ENCODE assay signal across 19 cellular contexts in the genomic region with DNA sequence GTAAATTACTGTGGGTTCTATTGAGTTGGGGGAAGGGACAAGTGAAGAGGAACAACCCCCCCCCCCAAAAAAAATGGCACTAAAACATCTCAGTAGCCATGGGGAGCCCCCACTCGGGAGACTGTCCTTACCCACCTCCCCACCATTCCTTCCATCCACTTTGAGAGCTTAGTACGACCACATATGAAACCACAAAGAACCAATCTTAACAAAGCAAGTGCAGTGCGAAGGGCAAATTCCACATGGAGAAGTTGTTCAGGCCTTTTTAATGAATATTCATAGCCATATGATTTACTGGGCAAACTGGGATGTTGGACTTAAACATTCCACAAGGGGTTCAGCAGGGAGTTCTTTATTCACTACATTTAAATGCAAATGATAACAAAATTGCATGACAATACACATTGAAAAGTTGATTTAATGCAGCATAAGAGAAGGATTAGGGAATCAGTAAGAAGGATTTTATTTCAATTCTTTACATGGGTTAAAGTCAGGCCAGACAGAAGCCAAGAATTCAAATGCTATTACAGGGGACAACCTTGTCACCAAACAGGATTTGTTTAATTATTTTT. TPM values are rescaled to one million over a fixed set of nuclear protein-coding genes. Genes with fewer than 3 reads are reported as not detected.
A peak's percentile ranks its signal among the peaks of the same experiment; 100 is the strongest.
DNase-seq lines count a peak whose midpoint lies in the region; ATAC-seq and TF ChIP-seq lines count a peak whose summit lies in the region.
"Had no signal": no experiment of that assay in that cellular context is flagged by ENCODE, and none has a peak within 500 bp of the region (broad histone marks: within the 10 kb centered on the region; RNA-seq: fewer than 3 reads in every experiment).

No MANE protein-coding gene starts in this region.

- TF ChIP-seq CTCF in nephron (IDR thresholded peaks at IDR 0.05; ENCODE audit: unreplicated experiment in 3 of 3) (no peak), esophagus squamous epithelium (IDR thresholded peaks at IDR 0.05) (no peak)

- TF ChIP-seq POLR2A in esophagus squamous epithelium (IDR thresholded peaks at IDR 0.05) = no peak

- peaks cover 15% of the 10 kb centered on the region for H3K4me1 Mint-ChIP-seq in nephron
- H3K4me1 Mint-ChIP-seq in activated CD4-positive, alpha-beta T cell treated with anti-CD3 and anti-CD28 coated beads for 36 hours = no peaks in the 10 kb centered on the region
- no peaks in the 10 kb centered on the region for H3K4me1 Mint-ChIP-seq in naive thymus-derived CD4-positive, alpha-beta T cell
- H3K4me1 Mint-ChIP-seq: CD8-positive, alpha-beta memory T cell had no signal

- in situ Hi-C loops in HAP-1 (cut with MboI; ENCODE audit: low sequenced_read_pairs) = no loop called here

- H3K9me3 ChIP-seq in HAP-1 = no peaks in the 10 kb centered on the region
- no peaks in the 10 kb centered on the region for H3K9me3 ChIP-seq in SK-N-MC (ENCODE audit: low read depth, low read length)
- no peaks in the 10 kb centered on the region for H3K9me3 ChIP-seq in iPS DF 6.9 (ENCODE audit: control insufficient read depth, insufficient read depth, low read length)
- H3K9me3 ChIP-seq in esophagus squamous epithelium = no peaks in the 10 kb centered on the region
- no peaks in the 10 kb centered on the region for H3K9me3 ChIP-seq in naive thymus-derived CD4-positive, alpha-beta T cell (ENCODE audit: control insufficient read depth in 2 of 3, low read length in 3 of 3)

- peak; percentile 77 to 99 for DNase-seq in HAP-1 (ENCODE audit: low spot score in 2 of 2)
- peak; percentile 67 for DNase-seq in SK-N-MC (ENCODE audit: low read depth, low spot score)
- peak; percentile 39 for DNase-seq in iPS DF 6.9 (ENCODE audit: low read depth, low spot score)
- no peak for DNase-seq in esophagus squamous epithelium (lab: John Stamatoyannopoulos, UW)
- DNase-seq in activated CD4-positive, alpha-beta T cell treated with anti-CD3 and anti-CD28 coated beads for 36 hours = no peak
- DNase-seq in naive thymus-derived CD4-positive, alpha-beta T cell = no peak
- DNase-seq: C1 segment of cervical spinal cord; CD8-positive, alpha-beta memory T cell; DMS79 treated with DMSO at 0.1 percent for 48 hours; KG1; NCI-H1105 treated with DMSO at 0.1 percent for 48 hours; NCI-H1694; NCI-H2081 treated with DMSO at 0.1 percent for 48 hours; NCI-H446 treated with DMSO at 0.1 percent for 48 hours; NCI-H774; SHP77 treated with DMSO at 0.1 percent for 48 hours had no signal

- peaks cover 4% of the 10 kb centered on the region for H3K9me3 Mint-ChIP-seq in nephron
- no peaks in the 10 kb centered on the region for H3K9me3 Mint-ChIP-seq in activated CD4-positive, alpha-beta T cell treated with anti-CD3 and anti-CD28 coated beads for 36 hours (ENCODE audit: low read depth)
- H3K9me3 Mint-ChIP-seq in naive thymus-derived CD4-positive, alpha-beta T cell = peaks cover 0 to 3% (median 0%) of the 10 kb centered on the region in 11 donors

- H3K36me3 Mint-ChIP-seq in nephron (ENCODE audit: low read depth) = no peaks in the 10 kb centered on the region
- no peaks in the 10 kb centered on the region for H3K36me3 Mint-ChIP-seq in activated CD4-positive, alpha-beta T cell treated with anti-CD3 and anti-CD28 coated beads for 36 hours (ENCODE audit: low read depth)
- no peaks in the 10 kb centered on the region for H3K36me3 Mint-ChIP-seq in naive thymus-derived CD4-positive, alpha-beta T cell
- H3K36me3 Mint-ChIP-seq: CD8-positive, alpha-beta memory T cell had no signal

- peak overlapping the region; percentile 7 for H3K4me3 ChIP-seq in HAP-1
- peak overlapping the region; percentile 40 for H3K4me3 ChIP-seq in SK-N-MC
- H3K4me3 ChIP-seq in iPS DF 6.9 (ENCODE audit: low read length) = no peak overlapping the region
- H3K4me3 ChIP-seq in esophagus squamous epithelium = no peak overlapping the region
- no peak overlapping the region for H3K4me3 ChIP-seq in naive thymus-derived CD4-positive, alpha-beta T cell (ENCODE audit: low read length)

- H3K27me3 Mint-ChIP-seq in nephron (ENCODE audit: low read depth) = peaks cover 20% of the 10 kb centered on the region
- peaks cover 35% of the 10 kb centered on the region for H3K27me3 Mint-ChIP-seq in activated CD4-positive, alpha-beta T cell treated with anti-CD3 and anti-CD28 coated beads for 36 hours
- peaks cover 18 to 52% (median 36%) of the 10 kb centered on the region in 5 donors for H3K27me3 Mint-ChIP-seq in naive thymus-derived CD4-positive, alpha-beta T cell

- peak overlapping the region; percentile 0 to 7 (median 2) for H3K4me3 Mint-ChIP-seq in nephron
- no peak overlapping the region for H3K4me3 Mint-ChIP-seq in activated CD4-positive, alpha-beta T cell treated with anti-CD3 and anti-CD28 coated beads for 36 hours
- no peak overlapping the region for H3K4me3 Mint-ChIP-seq in naive thymus-derived CD4-positive, alpha-beta T cell
- H3K4me3 Mint-ChIP-seq: CD8-positive, alpha-beta memory T cell had no signal

- H3K27ac ChIP-seq in SK-N-MC (no peak overlapping the region), iPS DF 6.9 (ENCODE audit: low read length) (no peak overlapping the region), esophagus squamous epithelium (no peak overlapping the region)
- H3K27ac ChIP-seq in naive thymus-derived CD4-positive, alpha-beta T cell (ENCODE audit: low read depth, low read length) = no peak overlapping the region

- H3K27me3 ChIP-seq in HAP-1 (ENCODE audit: low read depth) = no peaks in the 10 kb centered on the region
- no peaks in the 10 kb centered on the region for H3K27me3 ChIP-seq in iPS DF 6.9 (ENCODE audit: control insufficient read depth, insufficient read depth, low read length)
- H3K27me3 ChIP-seq in esophagus squamous epithelium = peaks cover 0 to 24% (median 0%) of the 10 kb centered on the region in 4 donors
- no peaks in the 10 kb centered on the region for H3K27me3 ChIP-seq in naive thymus-derived CD4-positive, alpha-beta T cell (ENCODE audit: control insufficient read depth in 2 of 2, insufficient read depth in 2 of 2, low read length in 2 of 2)

- no peak overlapping the region for H3K9ac ChIP-seq in SK-N-MC (ENCODE audit: insufficient read length)

- H3K36me3 ChIP-seq in HAP-1 (replicated peaks) = no peaks in the 10 kb centered on the region
- no peaks in the 10 kb centered on the region for H3K36me3 ChIP-seq in SK-N-MC (ENCODE audit: insufficient read depth, low read length)
- no peaks in the 10 kb centered on the region for H3K36me3 ChIP-seq in iPS DF 6.9 (ENCODE audit: control insufficient read depth, insufficient read depth, low read length)
- no peaks in the 10 kb centered on the region for H3K36me3 ChIP-seq in esophagus squamous epithelium
- H3K36me3 ChIP-seq in naive thymus-derived CD4-positive, alpha-beta T cell (ENCODE audit: control insufficient read depth in 2 of 3, insufficient read depth in 3 of 3, low read length in 3 of 3) = no peaks in the 10 kb centered on the region

- ATAC-seq in activated CD4-positive, alpha-beta T cell treated with anti-CD3 and anti-CD28 coated beads for 36 hours = no peak
- no peak for ATAC-seq in HG03439 (IDR thresholded peaks at IDR 0.05; ENCODE audit: unreplicated experiment)
- no peak for ATAC-seq in naive thymus-derived CD4-positive, alpha-beta T cell
- ATAC-seq: HepG2 had no signal

- CTCF ChIA-PET in activated CD4-positive, alpha-beta T cell treated with anti-CD3 and anti-CD28 coated beads for 36 hours (lab: Charles Lee) = interaction anchor here (0.6 kb wide), 1 partner anchor 301 kb away, joined by 3 read pairs; no protein-coding TSS in a partner anchor
- CTCF ChIA-PET in naive thymus-derived CD4-positive, alpha-beta T cell (lab: Charles Lee) = no interaction called here

- POLR2A ChIA-PET in activated CD4-positive, alpha-beta T cell treated with anti-CD3 and anti-CD28 coated beads for 36 hours (lab: Charles Lee) = no interaction called here
- POLR2A ChIA-PET in naive thymus-derived CD4-positive, alpha-beta T cell (lab: Charles Lee) = no interaction called here

- H3K4me1 ChIP-seq in HAP-1 = peaks cover 37% of the 10 kb centered on the region
- no peaks in the 10 kb centered on the region; the same call in 1 of the 2 replicates for H3K4me1 ChIP-seq in iPS DF 6.9 (ENCODE audit: control insufficient read depth, insufficient read depth, low read length)
- no peaks in the 10 kb centered on the region for H3K4me1 ChIP-seq in esophagus squamous epithelium
- no peaks in the 10 kb centered on the region for H3K4me1 ChIP-seq in naive thymus-derived CD4-positive, alpha-beta T cell (ENCODE audit: control insufficient read depth in 2 of 2, insufficient read depth in 2 of 2, low read length in 2 of 2)

- no CpG with 5 or more reads among the region's 3 CpGs for WGBS in iPS DF 6.9 (ENCODE audit: insufficient coverage, insufficient read length)
- 33 to 41% methylated on average over 3 of the region's 3 CpGs for WGBS in esophagus squamous epithelium, 2 donors

- intact Hi-C loops in esophagus squamous epithelium (cut with DNase I) = no loop called here
- intact Hi-C loops in activated CD4-positive, alpha-beta T cell treated with anti-CD3 and anti-CD28 coated beads for 36 hours (cut with DNase I, micrococcal nuclease) = no loop called here
- intact Hi-C loops in naive thymus-derived CD4-positive, alpha-beta T cell (cut with micrococcal nuclease) = no loop called here

- peak overlapping the region; percentile 59 to 84 (median 72) for H3K27ac Mint-ChIP-seq in nephron
- no peak overlapping the region for H3K27ac Mint-ChIP-seq in activated CD4-positive, alpha-beta T cell treated with anti-CD3 and anti-CD28 coated beads for 36 hours
- H3K27ac Mint-ChIP-seq in naive thymus-derived CD4-positive, alpha-beta T cell = no peak overlapping the region
- H3K27ac Mint-ChIP-seq: CD8-positive, alpha-beta memory T cell had no signal

RNA-seq across cellular contexts. Expression of gene NMNAT2, which starts 14.7 kb away (rescaled TPM):
- 1 to 10 TPM in 1 of 4 donors, under 1 TPM in 2, not detected in 1; 0.18 to 1.1 (median 0.26) TPM for total RNA-seq in esophagus squamous epithelium
- total RNA-seq in activated CD4-positive, alpha-beta T cell treated with anti-CD3 and anti-CD28 coated beads for 36 hours = not detected
- under 1 TPM in 2 of 5 experiments, not detected in 3; 0.07 to 0.24 TPM for total RNA-seq in naive thymus-derived CD4-positive, alpha-beta T cell
- polyA plus RNA-seq in naive thymus-derived CD4-positive, alpha-beta T cell = not detected
- total RNA-seq: CD8-positive, alpha-beta memory T cell; HepG2 had no signal
- polyA plus RNA-seq: CD8-positive, alpha-beta memory T cell; HepG2 had no signal

Comparison
In these comparisons a context has a peak if more than half of its experiments do, and no peak if none do; other contexts are left out.
1. DNase-seq: peak in HAP-1 (2 of 2), SK-N-MC (single experiment) and iPS DF 6.9 (single experiment); none in esophagus squamous epithelium (single experiment), activated CD4-positive, alpha-beta T cell treated with anti-CD3 and anti-CD28 coated beads for 36 hours (single experiment) and naive thymus-derived CD4-positive, alpha-beta T cell (0 of 9).
2. H3K4me3 ChIP-seq: peak in HAP-1 (single experiment) and SK-N-MC (single experiment); none in iPS DF 6.9 (single experiment), esophagus squamous epithelium (0 of 4) and naive thymus-derived CD4-positive, alpha-beta T cell (single experiment).
3. H3K27ac Mint-ChIP-seq: peak in nephron (3 of 3); none in activated CD4-positive, alpha-beta T cell treated with anti-CD3 and anti-CD28 coated beads for 36 hours (single experiment) and naive thymus-derived CD4-positive, alpha-beta T cell (0 of 9).
4. H3K4me3 Mint-ChIP-seq: peak in nephron (3 of 3); none in activated CD4-positive, alpha-beta T cell treated with anti-CD3 and anti-CD28 coated beads for 36 hours (single experiment) and naive thymus-derived CD4-positive, alpha-beta T cell (0 of 10).